Comparison of ENCODE assay signal across 7 cellular contexts in genomic region chr3:158103131-158103955, GRCh38. TPM values are rescaled to one million over a fixed set of nuclear protein-coding genes. Genes with fewer than 3 reads are reported as not detected.
DNase-seq lines count a peak whose midpoint lies in the region; ATAC-seq, FAIRE-seq and TF ChIP-seq lines count a peak whose summit lies in the region.

No MANE protein-coding gene starts in this region.

- H3K36me3 Mint-ChIP-seq in WTC11, result no peaks in the 10 kb centered on the region

- POLR2A ChIA-PET in WTC11 (lab: Charles Lee), result interaction anchor here (0.6 kb wide), 1 partner anchor 383 kb away, joined by 3 read pairs; no protein-coding TSS in a partner anchor

- WGBS in right cardiac atrium, result 5% methylated on average over 50 of the region's 50 CpGs
- 3 to 5% (median 5%) methylated on average over 50 of the region's 50 CpGs for WGBS in small intestine, 3 donors

- H3K27ac Mint-ChIP-seq in WTC11, result no peak overlapping the region

- H3K4me1 Mint-ChIP-seq in WTC11, result peaks cover 52% of the 10 kb centered on the region

- peaks cover 7% of the 10 kb centered on the region for H3K4me1 ChIP-seq in right cardiac atrium (ENCODE audit: control insufficient read depth, insufficient read depth, low read length)
- peaks cover 0 to 3% of the 10 kb centered on the region in 2 donors for H3K4me1 ChIP-seq in small intestine (ENCODE audit: control insufficient read depth in 2 of 2, insufficient read depth in 1 of 2, low read depth in 1 of 2, low read length in 1 of 2)

- no peaks in the 10 kb centered on the region for H3K9me3 Mint-ChIP-seq in WTC11

- peaks cover 100% of the 10 kb centered on the region for H3K27me3 Mint-ChIP-seq in WTC11 (ENCODE audit: low read depth)

- H3K4me3 ChIP-seq in right cardiac atrium (ENCODE audit: low read length), result peak overlapping the region; percentile 75
- H3K4me3 ChIP-seq in small intestine (ENCODE audit: low read depth in 1 of 2, low read length in 2 of 2), result peak overlapping the region in 1 of 2 donors; percentile 36

- no peak for FAIRE-seq in small intestine (lab: Jason Lieb, UNC)

- intact Hi-C loops in right cardiac atrium (cut with DNase I), result no loop called here

- CTCF ChIA-PET in WTC11 (lab: Charles Lee), result interaction anchor here (1.6 kb wide), 1 partner anchor 238 kb away, joined by 5 read pairs; no protein-coding TSS in a partner anchor

- TF ChIP-seq CTCF in WTC11 (IDR thresholded peaks at IDR 0.05), result no peak

- ATAC-seq in GM19035 (IDR thresholded peaks at IDR 0.05; ENCODE audit: unreplicated experiment), result peak; percentile 33
- peak; percentile 2; the same call in 1 of the 2 replicates for ATAC-seq in WTC11
- peak; percentile 48 to 49 for ATAC-seq in right cardiac atrium

- no peaks in the 10 kb centered on the region for H3K36me3 ChIP-seq in small intestine (ENCODE audit: control insufficient read depth in 2 of 2, insufficient read depth in 2 of 2, low read length in 2 of 2)

- peak; percentile 38 for DNase-seq in WTC11 (ENCODE audit: low spot score)
- DNase-seq in right cardiac atrium, result peak; percentile 49 to 84 (median 71)
- DNase-seq in small intestine, result peak; percentile 68
- DNase-seq in epidermal melanocyte (ENCODE audit: insufficient read length, low spot score), result no peak
- DNase-seq in NCI-H1930 (lab: John Stamatoyannopoulos, UW), result no peak
- DNase-seq in DMS79 treated with DMSO at 0.1 percent for 48 hours (lab: John Stamatoyannopoulos, UW), result no peak

- peak overlapping the region; percentile 55 for H3K27ac ChIP-seq in right cardiac atrium (ENCODE audit: low read length)
- no peak overlapping the region for H3K27ac ChIP-seq in small intestine (ENCODE audit: low read depth in 1 of 2, low read length in 1 of 2)

- H3K9me3 ChIP-seq in right cardiac atrium (ENCODE audit: control insufficient read depth, low read length), result no peaks in the 10 kb centered on the region
- H3K9me3 ChIP-seq in small intestine (ENCODE audit: control insufficient read depth, low read depth), result no peaks in the 10 kb centered on the region

- H3K4me3 Mint-ChIP-seq in WTC11, result peak overlapping the region; percentile 78

- H3K27me3 ChIP-seq in right cardiac atrium (ENCODE audit: control insufficient read depth, insufficient read depth) (no peaks in the 10 kb centered on the region), small intestine (ENCODE audit: control insufficient read depth in 2 of 2, insufficient read depth in 2 of 2, low read length in 2 of 2) (peaks cover under 1 to 44% of the 10 kb centered on the region in 2 donors)

TF ChIP-seq in WTC11, 78 proteins besides CTCF, POLR2A, EP300 and RAD21 (continues in another document):
- TF ChIP-seq ZBTB21 (CRISPR knock-in tag; IDR thresholded peaks at IDR 0.05; ENCODE audit: borderline replicate concordance), result no peak
- TF ChIP-seq ZNF512 (CRISPR knock-in tag; IDR thresholded peaks at IDR 0.05; ENCODE audit: borderline replicate concordance), result no peak
- TF ChIP-seq, protein P1, sequence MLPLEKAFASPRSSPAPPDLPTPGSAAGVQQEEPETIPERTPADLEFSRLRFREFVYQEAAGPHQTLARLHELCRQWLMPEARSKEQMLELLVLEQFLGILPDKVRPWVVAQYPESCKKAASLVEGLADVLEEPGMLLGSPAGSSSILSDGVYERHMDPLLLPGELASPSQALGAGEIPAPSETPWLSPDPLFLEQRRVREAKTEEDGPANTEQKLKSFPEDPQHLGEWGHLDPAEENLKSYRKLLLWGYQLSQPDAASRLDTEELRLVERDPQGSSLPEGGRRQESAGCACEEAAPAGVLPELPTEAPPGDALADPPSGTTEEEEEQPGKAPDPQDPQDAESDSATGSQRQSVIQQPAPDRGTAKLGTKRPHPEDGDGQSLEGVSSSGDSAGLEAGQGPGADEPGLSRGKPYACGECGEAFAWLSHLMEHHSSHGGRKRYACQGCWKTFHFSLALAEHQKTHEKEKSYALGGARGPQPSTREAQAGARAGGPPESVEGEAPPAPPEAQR (CRISPR knock-in tag; IDR thresholded peaks at IDR 0.05), result no peak
- no peak for TF ChIP-seq RELA (CRISPR knock-in tag; IDR thresholded peaks at IDR 0.05; ENCODE audit: borderline replicate concordance)
- no peak for TF ChIP-seq EMX1 (CRISPR knock-in tag; IDR thresholded peaks at IDR 0.05)
- TF ChIP-seq MAX (CRISPR knock-in tag; IDR thresholded peaks at IDR 0.05), result no peak
- no peak for TF ChIP-seq NR2C2 (CRISPR knock-in tag; IDR thresholded peaks at IDR 0.05)
- TF ChIP-seq, protein P2, sequence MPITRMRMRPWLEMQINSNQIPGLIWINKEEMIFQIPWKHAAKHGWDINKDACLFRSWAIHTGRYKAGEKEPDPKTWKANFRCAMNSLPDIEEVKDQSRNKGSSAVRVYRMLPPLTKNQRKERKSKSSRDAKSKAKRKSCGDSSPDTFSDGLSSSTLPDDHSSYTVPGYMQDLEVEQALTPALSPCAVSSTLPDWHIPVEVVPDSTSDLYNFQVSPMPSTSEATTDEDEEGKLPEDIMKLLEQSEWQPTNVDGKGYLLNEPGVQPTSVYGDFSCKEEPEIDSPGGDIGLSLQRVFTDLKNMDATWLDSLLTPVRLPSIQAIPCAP (CRISPR knock-in tag; IDR thresholded peaks at IDR 0.05), result no peak
- TF ChIP-seq ATF1 (CRISPR knock-in tag; IDR thresholded peaks at IDR 0.05), result no peak
- TF ChIP-seq HMGA2 (CRISPR knock-in tag; IDR thresholded peaks at IDR 0.05), result no peak
- TF ChIP-seq E2F5 (CRISPR knock-in tag; IDR thresholded peaks at IDR 0.05), result no peak
- no peak for TF ChIP-seq CDX4 (CRISPR knock-in tag; IDR thresholded peaks at IDR 0.05; ENCODE audit: borderline replicate concordance)
- TF ChIP-seq MXD4 (CRISPR knock-in tag; IDR thresholded peaks at IDR 0.05; ENCODE audit: borderline replicate concordance), result no peak
- TF ChIP-seq ZMAT4 (CRISPR knock-in tag; IDR thresholded peaks at IDR 0.05), result no peak
- TF ChIP-seq ATF6 (CRISPR knock-in tag; IDR thresholded peaks at IDR 0.05), result no peak

RNA-seq across cellular contexts. Expression of gene SHOX2, which starts 2.9 kb away (rescaled TPM):
- total RNA-seq in WTC11 (2021) (0.21 to 0.57 TPM (median 0.32 TPM) in 3 replicates), right cardiac atrium (1 to 10 TPM; 1.2 to 3.8 (median 2.7) TPM)
- polyA plus RNA-seq in right cardiac atrium (7.4 TPM), small intestine (under 1 TPM in 1 of 3 donors, not detected in 2; 0.03 TPM)

RNA-seq across cellular contexts. Expression of gene RSRC1, which starts 6.5 kb away (rescaled TPM):
- total RNA-seq in WTC11 (2021) (21.3 to 27.7 TPM (median 26.6 TPM) in 3 replicates), right cardiac atrium (10 to 100 TPM; 28.0 to 31.0 (median 29.3) TPM)
- polyA plus RNA-seq in right cardiac atrium (23.0 TPM), small intestine (10 to 100 TPM in 1 of 3 donors, 1 to 10 TPM in 2; 9.4 to 13.4 (median 9.7) TPM)

Comparison
In these comparisons a context has a peak if more than half of its experiments do, and no peak if none do; other contexts are left out.
1. DNase-seq: peak in WTC11 (single experiment), right cardiac atrium (3 of 3) and small intestine (single experiment); none in epidermal melanocyte (single experiment), NCI-H1930 (0 of 2) and DMS79 treated with DMSO at 0.1 percent for 48 hours (single experiment).
2. Peak in every context shown above with its lines, with median percentiles within 50 percentile points of each other: ATAC-seq.